In genomic region chr9:134028076-134028475, GRCh38 we compare ENCODE assay signal across 25 cellular contexts. TPM values are rescaled to one million over a fixed set of nuclear protein-coding genes. Genes with fewer than 3 reads are reported as not detected.
A peak's percentile ranks its signal among the peaks of the same experiment; 100 is the strongest.
DNase-seq lines count a peak whose midpoint lies in the region; ATAC-seq, FAIRE-seq and TF ChIP-seq lines count a peak whose summit lies in the region.
"Had no signal": no experiment of that assay in that cellular context is flagged by ENCODE, and none has a peak within 500 bp of the region (broad histone marks: within the 10 kb centered on the region; RNA-seq: fewer than 3 reads in every experiment).

No MANE protein-coding gene starts in this region.

- H3K4me3 ChIP-seq in H1 (ENCODE audit: extremely low read depth in 1 of 4, insufficient read depth in 2 of 4, low read depth in 3 of 4, low read length in 4 of 4), result no peak overlapping the region
- no peak overlapping the region for H3K4me3 ChIP-seq in GM23338
- H3K4me3 ChIP-seq: coronary artery, lower lobe of right lung, vagina had no signal

- no peak overlapping the region for H3K9ac ChIP-seq in H1 (replicated peaks in 1 of 4; ENCODE audit: extremely low read depth in 1 of 4, low read depth in 3 of 4, low read length in 3 of 4)
- H3K9ac ChIP-seq: parathyroid adenoma had no signal

- DNase-seq in CD4-positive, alpha-beta T cell, result no peak
- peak; percentile 38 for DNase-seq in NCI-H2171 (lab: John Stamatoyannopoulos, UW)
- DNase-seq in H1 (ENCODE audit: low read depth in 1 of 2, low spot score in 2 of 2), result no peak
- no peak for DNase-seq in nephron progenitor cell
- no peak for DNase-seq in SW 1271 (lab: John Stamatoyannopoulos, UW)
- no peak for DNase-seq in GM23338 (ENCODE audit: low spot score)
- no peak for DNase-seq in NCI-H774 (lab: John Stamatoyannopoulos, UW)
- DNase-seq: activated CD4-positive, alpha-beta T cell treated with anti-CD3 and anti-CD28 coated beads for 36 hours; activated CD8-positive, alpha-beta memory T cell treated with anti-CD3 and anti-CD28 coated beads, Interleukin-2, amount 10 ng/mL, durations not matched to agents 7 days and 5 days; KBM-7; lower lobe of right lung; MM.1S; NCI-H146; OCI-M1; SHP77; stimulated activated CD4-positive, alpha-beta T cell treated with anti-CD3 and anti-CD28 coated beads, Interleukin-2, amount 100 ng/mL, for 24 hours had no signal

- H3K4me1 ChIP-seq in H1 (replicated peaks in 1 of 4; ENCODE audit: control insufficient read depth in 3 of 4, insufficient read depth in 4 of 4, low read length in 3 of 4) (peaks cover 0 to 4% (median 4%) of the 10 kb centered on the region in 4 experiments; a peak in 5 of 7 replicates), GM23338 (ENCODE audit: insufficient read depth) (peaks cover 13% of the 10 kb centered on the region)
- H3K4me1 ChIP-seq: parathyroid adenoma had no signal

- WGBS in H1 (ENCODE audit: extremely low coverage in 1 of 2, insufficient coverage in 1 of 2, insufficient read length in 1 of 2, insufficient replicate concordance in 2 of 2, low coverage in 1 of 2, low lambda C conversion rate in 2 of 2, missing lambda C conversion rate in 1 of 2), 2 experiments, result 89 to 100% methylated on average over 1 to 9 of the region's 9 CpGs

- H4K5ac ChIP-seq in H1 (ENCODE audit: insufficient read length, low read depth, low read length), result no peak overlapping the region

- H3K27me3 Mint-ChIP-seq in CD4-positive, alpha-beta T cell, result no peaks in the 10 kb centered on the region
- H3K27me3 Mint-ChIP-seq in nephron progenitor cell (ENCODE audit: low read depth, poor library complexity), result peaks cover 6% of the 10 kb centered on the region
- H3K27me3 Mint-ChIP-seq in GM23338 (ENCODE audit: insufficient read depth, low read depth, poor library complexity), result peaks cover 2% of the 10 kb centered on the region
- H3K27me3 Mint-ChIP-seq: activated CD4-positive, alpha-beta T cell treated with anti-CD3 and anti-CD28 coated beads for 36 hours; activated CD8-positive, alpha-beta memory T cell treated with anti-CD3 and anti-CD28 coated beads, Interleukin-2, amount 10 ng/mL, durations not matched to agents 7 days and 5 days; stimulated activated memory B cell treated with anti-CD40 and anti-IgM and Interleukin-4, amounts not matched to agents 10 μg/mL and 1 μg/mL and 100 μg/mL, for 72 hours had no signal

- H3K4me2 ChIP-seq in H1 (ENCODE audit: insufficient read depth in 1 of 2, low read depth in 2 of 2, low read length in 2 of 2) (no peak overlapping the region), GM23338 (no peak overlapping the region)

- intact Hi-C loops in CD4-positive, alpha-beta T cell (cut with DNase I, micrococcal nuclease), result loop anchor here in 1 of 2 experiments (5.0 to 10.0 kb wide), 4 partner anchors 299 to 673 kb away; partner anchors contain the start of genes RXRA, SURF1 and SURF2

- no peaks in the 10 kb centered on the region for H3K9me3 ChIP-seq in CD4-positive, alpha-beta T cell (ENCODE audit: control insufficient read depth, low read length)
- no peaks in the 10 kb centered on the region for H3K9me3 ChIP-seq in H1 (ENCODE audit: insufficient read depth in 2 of 2, low read depth in 1 of 2, low read length in 1 of 2)
- H3K9me3 ChIP-seq: lower lobe of right lung, vagina had no signal

- H3K14ac ChIP-seq in H1 (ENCODE audit: insufficient read length), result no peak overlapping the region

- no peak for TF ChIP-seq POLR2A in H1 (IDR thresholded peaks at IDR 0.05; ENCODE audit: control extremely low read depth in 1 of 2, low read depth in 2 of 2, low read length in 2 of 2)

- H3K27ac Mint-ChIP-seq in CD4-positive, alpha-beta T cell, result no peak overlapping the region
- H3K27ac Mint-ChIP-seq in nephron progenitor cell, result no peak overlapping the region
- no peak overlapping the region for H3K27ac Mint-ChIP-seq in GM23338
- H3K27ac Mint-ChIP-seq: activated CD4-positive, alpha-beta T cell treated with anti-CD3 and anti-CD28 coated beads for 36 hours; activated CD8-positive, alpha-beta memory T cell treated with anti-CD3 and anti-CD28 coated beads, Interleukin-2, amount 10 ng/mL, durations not matched to agents 7 days and 5 days; activated T-helper 2 cell treated with anti-CD3 and anti-CD28 coated beads, Interferon-gamma antibody, Interleukin-2, Interleukin-4, amounts not matched to agents 10 μg/mL and 5 μg/mL and 100 μg/mL, durations not matched to agents 14 hours and 24 hours and 36 hours; stimulated activated memory B cell treated with anti-CD40 and anti-IgM and Interleukin-4, amounts not matched to agents 10 μg/mL and 1 μg/mL and 100 μg/mL, for 72 hours had no signal

- 0 out of 2 replicates have a peak, but pooled peaks cover 6% of the 10 kb centered on the region for H3F3A ChIP-seq in GM23338 (replicated peaks; ENCODE audit: low read depth)

- H4K91ac ChIP-seq in H1 (replicated peaks; ENCODE audit: insufficient read length, low read length), result no peak overlapping the region

- POLR2A ChIA-PET in CD4-positive, alpha-beta T cell (lab: Charles Lee), result no interaction called here
- POLR2A ChIA-PET in H1 (lab: Charles Lee; ENCODE audit: partially characterized antibody), result interaction anchor here (0.7 to 2.3 kb wide), 3 partner anchors 11 to 1545 kb away, joined by 3 to 11 read pairs (median 5); no protein-coding TSS in a partner anchor

- peaks cover 17% of the 10 kb centered on the region for H3K36me3 Mint-ChIP-seq in CD4-positive, alpha-beta T cell (ENCODE audit: low read depth)
- H3K36me3 Mint-ChIP-seq in nephron progenitor cell (ENCODE audit: low read depth), result peaks cover 31% of the 10 kb centered on the region
- H3K36me3 Mint-ChIP-seq in GM23338 (ENCODE audit: low read depth), result peaks cover 21% of the 10 kb centered on the region

- H2BK12ac ChIP-seq in H1 (ENCODE audit: low read depth, low read length), result no peak overlapping the region

- H3K27me3 ChIP-seq in CD4-positive, alpha-beta T cell (ENCODE audit: control insufficient read depth, insufficient read depth, low read length), result no peaks in the 10 kb centered on the region
- no peaks in the 10 kb centered on the region for H3K27me3 ChIP-seq in H1 (replicated peaks in 1 of 4; ENCODE audit: control insufficient read depth in 3 of 4, extremely low read depth in 1 of 4, insufficient read depth in 3 of 4, low read length in 3 of 4)
- H3K27me3 ChIP-seq in GM23338 (ENCODE audit: insufficient read depth), result no peaks in the 10 kb centered on the region
- H3K27me3 ChIP-seq: vagina had no signal

- CTCF ChIA-PET in CD4-positive, alpha-beta T cell (lab: Charles Lee), result interaction anchor here (1.7 kb wide), 1 partner anchor 71 kb away, joined by 3 read pairs; no protein-coding TSS in a partner anchor
- CTCF ChIA-PET in H1 (lab: Charles Lee; ENCODE audit: partially characterized antibody), result interaction anchor here (0.7 to 1.2 kb wide), 3 partner anchors 17 to 130 kb away, joined by 3 to 8 read pairs (median 3); no protein-coding TSS in a partner anchor

- H3K4me1 Mint-ChIP-seq in CD4-positive, alpha-beta T cell (ENCODE audit: low read depth), result no peaks in the 10 kb centered on the region
- H3K4me1 Mint-ChIP-seq in nephron progenitor cell, result peaks cover 29% of the 10 kb centered on the region
- H3K4me1 Mint-ChIP-seq in GM23338, result peaks cover 14% of the 10 kb centered on the region

- no peak overlapping the region for H3K4ac ChIP-seq in H1 (replicated peaks; ENCODE audit: insufficient read length, low read depth, low read length)

- no peak for FAIRE-seq in H1 (lab: Jason Lieb, UNC)
- FAIRE-seq: endometrium, keratinocyte, TTC549 had no signal

- no peak overlapping the region for H2BK120ac ChIP-seq in H1 (replicated peaks; ENCODE audit: low read depth, low read length)

- peaks cover 4% of the 10 kb centered on the region for H3K23me2 ChIP-seq in H1 (ENCODE audit: low read depth, low read length)

- H3K4me3 Mint-ChIP-seq in CD4-positive, alpha-beta T cell, result peak overlapping the region; percentile 21
- H3K4me3 Mint-ChIP-seq in nephron progenitor cell, result peak overlapping the region; percentile 53
- no peak overlapping the region for H3K4me3 Mint-ChIP-seq in GM23338
- H3K4me3 Mint-ChIP-seq: activated CD4-positive, alpha-beta T cell treated with anti-CD3 and anti-CD28 coated beads for 36 hours; activated CD8-positive, alpha-beta memory T cell treated with anti-CD3 and anti-CD28 coated beads, Interleukin-2, amount 10 ng/mL, durations not matched to agents 7 days and 5 days; stimulated activated memory B cell treated with anti-CD40 and anti-IgM and Interleukin-4, amounts not matched to agents 10 μg/mL and 1 μg/mL and 100 μg/mL, for 72 hours had no signal

- H2BK5ac ChIP-seq in H1 (ENCODE audit: low read depth, low read length), result no peak overlapping the region

- H3K23ac ChIP-seq in H1 (ENCODE audit: insufficient read length), result no peak overlapping the region

- H3K36me3 ChIP-seq in H1 (ENCODE audit: control insufficient read depth in 2 of 4, insufficient read depth in 4 of 4, low read length in 3 of 4) (peaks cover 6 to 25% (median 12%) of the 10 kb centered on the region in 4 experiments), GM23338 (ENCODE audit: insufficient read depth) (peaks cover 15% of the 10 kb centered on the region; the same call in 1 of the 2 replicates)

- no peaks in the 10 kb centered on the region for H3K9me2 ChIP-seq in GM23338 (ENCODE audit: insufficient read depth)

- TF ChIP-seq EP300 in H1 (IDR thresholded peaks at IDR 0.05; ENCODE audit: borderline replicate concordance in 1 of 2, low read depth in 2 of 2, low read length in 2 of 2), result no peak

- H2BK20ac ChIP-seq in H1 (ENCODE audit: low read length), result no peak overlapping the region

- H4K20me1 ChIP-seq in H1 (replicated peaks in 1 of 2; ENCODE audit: control insufficient read depth in 1 of 2, insufficient read depth in 2 of 2, low read length in 2 of 2), result peaks cover 0 to 10% of the 10 kb centered on the region in 2 experiments
- no peaks in the 10 kb centered on the region; the same call in 1 of the 2 replicates for H4K20me1 ChIP-seq in GM23338 (replicated peaks; ENCODE audit: insufficient read depth)

- no peak for TF ChIP-seq CTCF in CD4-positive, alpha-beta T cell (IDR thresholded peaks at IDR 0.05)
- TF ChIP-seq CTCF in H1 (IDR thresholded peaks at IDR 0.05; ENCODE audit: control extremely low read depth in 1 of 3, insufficient read depth in 1 of 3, low read depth in 1 of 3, low read length in 3 of 3) (no peak), nephron progenitor cell (IDR thresholded peaks at IDR 0.05) (no peak), GM23338 (conservative IDR thresholded peaks at IDR 0.05; ENCODE audit: low read depth in 2 of 2) (no peak)

- no peak overlapping the region for H3K18ac ChIP-seq in H1 (ENCODE audit: extremely low read depth, low read length)

- no peak overlapping the region for H2AK5ac ChIP-seq in H1 (ENCODE audit: low read depth, low read length)

- H4K8ac ChIP-seq in H1 (ENCODE audit: extremely low read depth, insufficient read depth, low read length), result 0 out of 2 replicates have a peak overlapping the region, but pooled peaks have one; percentile 80

- no peak for ATAC-seq in CD4-positive, alpha-beta T cell (ENCODE audit: poor library complexity)
- ATAC-seq in GM23338, result no peak
- ATAC-seq: activated CD4-positive, alpha-beta T cell treated with anti-CD3 and anti-CD28 coated beads for 36 hours; activated CD8-positive, alpha-beta memory T cell treated with anti-CD3 and anti-CD28 coated beads, Interleukin-2, amount 10 ng/mL, durations not matched to agents 7 days and 5 days; HCT116; lower lobe of right lung; stimulated activated memory B cell treated with anti-CD40 and anti-IgM and Interleukin-4, amounts not matched to agents 10 μg/mL and 1 μg/mL and 100 μg/mL, for 72 hours had no signal

- no peak overlapping the region for H3K56ac ChIP-seq in H1 (replicated peaks; ENCODE audit: insufficient read length, low read depth, low read length)

- no peaks in the 10 kb centered on the region for H3K79me2 ChIP-seq in H1 (ENCODE audit: control insufficient read depth in 1 of 2, insufficient read depth in 2 of 2, low read length in 2 of 2)
- H3K79me2 ChIP-seq in GM23338 (replicated peaks; ENCODE audit: insufficient read depth), result no peaks in the 10 kb centered on the region
- H3K79me2 ChIP-seq: parathyroid adenoma had no signal

- H3K9me3 Mint-ChIP-seq in CD4-positive, alpha-beta T cell, result no peaks in the 10 kb centered on the region
- H3K9me3 Mint-ChIP-seq in nephron progenitor cell (no peaks in the 10 kb centered on the region), GM23338 (no peaks in the 10 kb centered on the region; the same call in 2 of the 3 replicates)
- H3K9me3 Mint-ChIP-seq: activated T-helper 2 cell treated with anti-CD3 and anti-CD28 coated beads, Interferon-gamma antibody, Interleukin-2, Interleukin-4, amounts not matched to agents 10 μg/mL and 5 μg/mL and 100 μg/mL, durations not matched to agents 14 hours and 24 hours and 36 hours; stimulated activated memory B cell treated with anti-CD40 and anti-IgM and Interleukin-4, amounts not matched to agents 10 μg/mL and 1 μg/mL and 100 μg/mL, for 72 hours had no signal

- H3K27ac ChIP-seq in CD4-positive, alpha-beta T cell (ENCODE audit: low read depth, low read length), result no peak overlapping the region
- H3K27ac ChIP-seq in H1 (ENCODE audit: low read depth, low read length) (no peak overlapping the region), GM23338 (ENCODE audit: low read depth) (no peak overlapping the region)
- H3K27ac ChIP-seq: coronary artery, lower lobe of right lung, parathyroid adenoma, vagina had no signal

- no peak overlapping the region for H2BK15ac ChIP-seq in H1 (ENCODE audit: low read length)

- no peaks in the 10 kb centered on the region for H3K79me1 ChIP-seq in H1 (ENCODE audit: low read depth, low read length)

- H2AFZ ChIP-seq in H1 (ENCODE audit: low read length) (no peak overlapping the region), GM23338 (no peak overlapping the region)
- H2AFZ ChIP-seq: parathyroid adenoma had no signal

- no peak for TF ChIP-seq RAD21 in H1 (IDR thresholded peaks at IDR 0.05 in 1 of 2, conservative IDR thresholded peaks at IDR 0.05 in 1 of 2; ENCODE audit: low read depth in 2 of 2, low read length in 2 of 2)

RNA-seq across cellular contexts. Expression of gene BRD3OS, which starts 2.8 kb away (rescaled TPM):
- 1 to 10 TPM; 4.0 to 4.9 TPM for total RNA-seq in CD4-positive, alpha-beta T cell
- 17.2 and 20.2 TPM in 2 replicates for total RNA-seq in H1 (2021; fragmentation: NEBNext Ultra II Directional; extraction: Animal tissue kit (Norgen Biotek cat#: 25700))
- polyA plus RNA-seq in H1 (2011; rRNA removed) (12.7 and 13.6 TPM in 2 replicates), GM23338 (2016; fragmentation: Nextera tagmentation; extraction: Ambion mirVana) (9.2 and 10.9 TPM in 2 replicates)
- polyA plus RNA-seq in H1 (2011; cell fraction: cytosol; rRNA removed), result 13.0 TPM
- 11.0 TPM for polyA plus RNA-seq in H1 (2011; cell fraction: nucleus; rRNA removed)
- polyA plus RNA-seq in H1 (2012, experiment 1 of 2), result 12.5 to 16.9 TPM (median 14.6 TPM) in 4 replicates
- polyA plus RNA-seq in H1 (2012, experiment 2 of 2), result 17.3 TPM
- polyA plus RNA-seq in H1 (2013, experiment 1 of 2), result 11.6 TPM
- polyA plus RNA-seq in H1 (2013, experiment 2 of 2), result 12.4 TPM
- polyA minus RNA-seq in H1 (2011; rRNA and poly(A)+ RNA removed), result 6.7 and 9.0 TPM in 2 replicates
- polyA minus RNA-seq in H1 (2011; cell fraction: cytosol; rRNA and poly(A)+ RNA removed), result 10.8 TPM
- 7.3 TPM for polyA minus RNA-seq in H1 (2011; cell fraction: nucleus; rRNA and poly(A)+ RNA removed)
- total RNA-seq in GM23338 (2014; rRNA removed; shearing (Covaris generic)), result 12.8 and 16.0 TPM in 2 replicates

RNA-seq across cellular contexts. Expression of gene VAV2, which starts 36.0 kb away (rescaled TPM):
- 1 to 10 TPM; 1.6 to 1.7 TPM for total RNA-seq in CD4-positive, alpha-beta T cell
- total RNA-seq in H1 (2021; fragmentation: NEBNext Ultra II Directional; extraction: Animal tissue kit (Norgen Biotek cat#: 25700)), result 34.6 and 37.6 TPM in 2 replicates
- polyA plus RNA-seq in H1 (2011; rRNA removed) (13.6 and 17.6 TPM in 2 replicates), GM23338 (2016; fragmentation: Nextera tagmentation; extraction: Ambion mirVana) (7.2 and 8.1 TPM in 2 replicates)
- polyA plus RNA-seq in H1 (2011; cell fraction: cytosol; rRNA removed), result 20.6 TPM
- polyA plus RNA-seq in H1 (2011; cell fraction: nucleus; rRNA removed), result 40.6 TPM
- 20.5 to 32.6 TPM (median 30.1 TPM) in 4 replicates for polyA plus RNA-seq in H1 (2012, experiment 1 of 2)
- 11.5 TPM for polyA plus RNA-seq in H1 (2012, experiment 2 of 2)
- polyA plus RNA-seq in H1 (2013, experiment 1 of 2), result 15.7 TPM
- 15.9 TPM for polyA plus RNA-seq in H1 (2013, experiment 2 of 2)
- 28.1 and 28.9 TPM in 2 replicates for polyA minus RNA-seq in H1 (2011; rRNA and poly(A)+ RNA removed)
- 19.7 TPM for polyA minus RNA-seq in H1 (2011; cell fraction: cytosol; rRNA and poly(A)+ RNA removed)
- 22.4 TPM for polyA minus RNA-seq in H1 (2011; cell fraction: nucleus; rRNA and poly(A)+ RNA removed)
- 24.3 and 28.9 TPM in 2 replicates for total RNA-seq in GM23338 (2014; rRNA removed; shearing (Covaris generic))

RNA-seq across cellular contexts. Expression of gene BRD3, which starts 39.8 kb away (rescaled TPM):
- total RNA-seq in CD4-positive, alpha-beta T cell, result 10 to 100 TPM; 26.7 to 29.0 TPM
- 82.7 and 87.8 TPM in 2 replicates for total RNA-seq in H1 (2021; fragmentation: NEBNext Ultra II Directional; extraction: Animal tissue kit (Norgen Biotek cat#: 25700))
- polyA plus RNA-seq in H1 (2011; rRNA removed) (31.0 and 38.4 TPM in 2 replicates), GM23338 (2016; fragmentation: Nextera tagmentation; extraction: Ambion mirVana) (87.1 and 88.0 TPM in 2 replicates)
- polyA plus RNA-seq in H1 (2011; cell fraction: cytosol; rRNA removed), result 15.4 TPM
- 36.5 TPM for polyA plus RNA-seq in H1 (2011; cell fraction: nucleus; rRNA removed)
- 46.3 to 49.6 TPM (median 47.8 TPM) in 4 replicates for polyA plus RNA-seq in H1 (2012, experiment 1 of 2)
- polyA plus RNA-seq in H1 (2012, experiment 2 of 2), result 24.5 TPM
- polyA plus RNA-seq in H1 (2013, experiment 1 of 2), result 34.4 TPM
- polyA plus RNA-seq in H1 (2013, experiment 2 of 2), result 34.5 TPM
- 15.6 and 21.7 TPM in 2 replicates for polyA minus RNA-seq in H1 (2011; rRNA and poly(A)+ RNA removed)
- 51.7 TPM for polyA minus RNA-seq in H1 (2011; cell fraction: cytosol; rRNA and poly(A)+ RNA removed)
- 35.8 TPM for polyA minus RNA-seq in H1 (2011; cell fraction: nucleus; rRNA and poly(A)+ RNA removed)
- 40.7 and 46.0 TPM in 2 replicates for total RNA-seq in GM23338 (2014; rRNA removed; shearing (Covaris generic))
